In the genomic region with DNA sequence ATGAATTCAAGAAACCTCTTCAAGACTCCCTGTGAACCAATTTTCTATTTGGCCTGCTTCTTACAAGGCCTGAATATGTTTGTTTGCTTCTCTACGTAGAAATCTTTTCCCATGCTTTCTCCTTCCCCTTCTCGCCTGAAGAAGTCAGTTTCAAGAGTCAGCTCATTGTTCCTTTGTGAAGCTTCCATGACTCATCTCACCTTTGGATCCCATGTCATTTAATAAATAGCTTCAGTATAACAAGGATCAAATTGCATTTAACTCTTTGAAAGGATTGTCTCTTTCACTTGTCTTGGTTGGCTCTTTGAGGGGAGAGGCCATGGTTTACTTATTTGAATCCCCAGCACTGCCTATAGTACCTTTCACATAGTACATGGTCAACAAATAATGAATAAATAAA, we compare ENCODE assay signal across 1 cellular context.
TF ChIP-seq lines count a peak whose summit lies in the region.

No MANE protein-coding gene starts in this region.

TF ChIP-seq in GM23338, 12 proteins besides CTCF, POLR2A, EP300 and RAD21:
- TF ChIP-seq JUNB (IDR thresholded peaks at IDR 0.05; ENCODE audit: unreplicated experiment) (no peak), NANOG (IDR thresholded peaks at IDR 0.05; ENCODE audit: borderline replicate concordance) (no peak), ZNF331 (CRISPR knock-in tag; IDR thresholded peaks at IDR 0.05; ENCODE audit: low read depth) (no peak)
- TF ChIP-seq, protein P1, sequence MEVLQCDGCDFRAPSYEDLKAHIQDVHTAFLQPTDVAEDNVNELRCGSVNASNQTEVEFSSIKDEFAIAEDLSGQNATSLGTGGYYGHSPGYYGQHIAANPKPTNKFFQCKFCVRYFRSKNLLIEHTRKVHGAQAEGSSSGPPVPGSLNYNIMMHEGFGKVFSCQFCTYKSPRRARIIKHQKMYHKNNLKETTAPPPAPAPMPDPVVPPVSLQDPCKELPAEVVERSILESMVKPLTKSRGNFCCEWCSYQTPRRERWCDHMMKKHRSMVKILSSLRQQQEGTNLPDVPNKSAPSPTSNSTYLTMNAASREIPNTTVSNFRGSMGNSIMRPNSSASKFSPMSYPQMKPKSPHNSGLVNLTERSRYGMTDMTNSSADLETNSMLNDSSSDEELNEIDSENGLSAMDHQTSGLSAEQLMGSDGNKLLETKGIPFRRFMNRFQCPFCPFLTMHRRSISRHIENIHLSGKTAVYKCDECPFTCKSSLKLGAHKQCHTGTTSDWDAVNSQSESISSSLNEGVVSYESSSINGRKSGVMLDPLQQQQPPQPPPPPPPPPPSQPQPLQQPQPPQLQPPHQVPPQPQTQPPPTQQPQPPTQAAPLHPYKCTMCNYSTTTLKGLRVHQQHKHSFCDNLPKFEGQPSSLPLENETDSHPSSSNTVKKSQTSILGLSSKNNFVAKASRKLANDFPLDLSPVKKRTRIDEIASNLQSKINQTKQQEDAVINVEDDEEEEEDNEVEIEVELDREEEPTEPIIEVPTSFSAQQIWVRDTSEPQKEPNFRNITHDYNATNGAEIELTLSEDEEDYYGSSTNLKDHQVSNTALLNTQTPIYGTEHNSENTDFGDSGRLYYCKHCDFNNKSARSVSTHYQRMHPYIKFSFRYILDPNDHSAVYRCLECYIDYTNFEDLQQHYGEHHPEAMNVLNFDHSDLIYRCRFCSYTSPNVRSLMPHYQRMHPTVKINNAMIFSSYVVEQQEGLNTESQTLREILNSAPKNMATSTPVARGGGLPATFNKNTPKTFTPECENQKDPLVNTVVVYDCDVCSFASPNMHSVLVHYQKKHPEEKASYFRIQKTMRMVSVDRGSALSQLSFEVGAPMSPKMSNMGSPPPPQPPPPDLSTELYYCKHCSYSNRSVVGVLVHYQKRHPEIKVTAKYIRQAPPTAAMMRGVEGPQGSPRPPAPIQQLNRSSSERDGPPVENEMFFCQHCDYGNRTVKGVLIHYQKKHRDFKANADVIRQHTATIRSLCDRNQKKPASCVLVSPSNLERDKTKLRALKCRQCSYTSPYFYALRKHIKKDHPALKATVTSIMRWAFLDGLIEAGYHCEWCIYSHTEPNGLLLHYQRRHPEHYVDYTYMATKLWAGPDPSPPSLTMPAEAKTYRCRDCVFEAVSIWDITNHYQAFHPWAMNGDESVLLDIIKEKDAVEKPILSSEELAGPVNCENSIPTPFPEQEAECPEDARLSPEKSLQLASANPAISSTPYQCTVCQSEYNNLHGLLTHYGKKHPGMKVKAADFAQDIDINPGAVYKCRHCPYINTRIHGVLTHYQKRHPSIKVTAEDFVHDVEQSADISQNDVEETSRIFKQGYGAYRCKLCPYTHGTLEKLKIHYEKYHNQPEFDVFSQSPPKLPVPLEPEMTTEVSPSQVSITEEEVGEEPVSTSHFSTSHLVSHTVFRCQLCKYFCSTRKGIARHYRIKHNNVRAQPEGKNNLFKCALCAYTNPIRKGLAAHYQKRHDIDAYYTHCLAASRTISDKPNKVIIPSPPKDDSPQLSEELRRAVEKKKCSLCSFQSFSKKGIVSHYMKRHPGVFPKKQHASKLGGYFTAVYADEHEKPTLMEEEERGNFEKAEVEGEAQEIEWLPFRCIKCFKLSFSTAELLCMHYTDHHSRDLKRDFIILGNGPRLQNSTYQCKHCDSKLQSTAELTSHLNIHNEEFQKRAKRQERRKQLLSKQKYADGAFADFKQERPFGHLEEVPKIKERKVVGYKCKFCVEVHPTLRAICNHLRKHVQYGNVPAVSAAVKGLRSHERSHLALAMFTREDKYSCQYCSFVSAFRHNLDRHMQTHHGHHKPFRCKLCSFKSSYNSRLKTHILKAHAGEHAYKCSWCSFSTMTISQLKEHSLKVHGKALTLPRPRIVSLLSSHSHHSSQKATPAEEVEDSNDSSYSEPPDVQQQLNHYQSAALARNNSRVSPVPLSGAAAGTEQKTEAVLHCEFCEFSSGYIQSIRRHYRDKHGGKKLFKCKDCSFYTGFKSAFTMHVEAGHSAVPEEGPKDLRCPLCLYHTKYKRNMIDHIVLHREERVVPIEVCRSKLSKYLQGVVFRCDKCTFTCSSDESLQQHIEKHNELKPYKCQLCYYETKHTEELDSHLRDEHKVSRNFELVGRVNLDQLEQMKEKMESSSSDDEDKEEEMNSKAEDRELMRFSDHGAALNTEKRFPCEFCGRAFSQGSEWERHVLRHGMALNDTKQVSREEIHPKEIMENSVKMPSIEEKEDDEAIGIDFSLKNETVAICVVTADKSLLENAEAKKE (CRISPR knock-in tag; IDR thresholded peaks at IDR 0.05), result no peak
